9 cellular contexts compared by ENCODE assay signal in the genomic region with DNA sequence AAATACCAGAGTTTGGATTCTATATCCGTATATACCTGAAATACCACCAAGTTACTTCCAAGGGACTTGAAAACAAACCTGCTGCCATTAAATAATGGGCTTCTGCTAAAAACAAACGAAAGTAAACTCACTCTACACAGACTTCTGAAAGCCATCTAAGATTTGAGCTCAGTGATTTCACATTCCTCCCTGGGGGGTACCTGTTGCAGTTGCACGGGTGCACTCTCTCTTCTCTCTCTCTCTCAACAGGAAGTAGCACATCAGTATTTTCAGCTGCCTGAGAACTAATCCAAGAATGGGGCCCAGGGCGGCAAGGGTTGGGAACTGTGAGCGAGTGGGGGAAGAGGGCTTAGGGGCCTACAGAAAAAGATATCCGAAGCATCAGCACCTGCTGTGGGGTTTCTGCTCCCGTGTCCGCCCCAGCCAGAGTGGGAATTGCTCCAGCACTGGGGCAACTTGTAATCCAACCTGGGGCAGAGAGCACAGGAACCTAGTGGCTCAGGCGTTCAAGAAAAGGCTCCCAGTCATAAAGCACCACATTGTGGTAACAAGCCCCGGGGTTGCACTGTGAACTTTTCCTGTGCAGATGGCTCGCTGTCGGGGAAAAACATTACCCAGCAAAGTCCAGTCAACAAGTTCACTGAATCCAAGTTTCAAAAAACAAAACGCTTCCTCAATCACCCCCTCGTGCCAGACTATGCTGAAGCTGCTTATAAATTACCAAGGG.
DNase-seq lines count a peak whose midpoint lies in the region; ATAC-seq and TF ChIP-seq lines count a peak whose summit lies in the region.
"Had no signal": no experiment of that assay in that cellular context is flagged by ENCODE, and none has a peak within 500 bp of the region (broad histone marks: within the 10 kb centered on the region; RNA-seq: fewer than 3 reads in every experiment).

No MANE protein-coding gene starts in this region.

- H3K4me1 Mint-ChIP-seq in CD8-positive, alpha-beta memory T cell, result peaks cover 22 to 25% (median 24%) of the 10 kb centered on the region in 3 donors
- H3K4me1 Mint-ChIP-seq in naive B cell, result peaks cover 5 to 18% (median 10%) of the 10 kb centered on the region in 3 donors

- H3K9me3 Mint-ChIP-seq in CD8-positive, alpha-beta memory T cell, result no peaks in the 10 kb centered on the region
- no peaks in the 10 kb centered on the region for H3K9me3 Mint-ChIP-seq in naive B cell

- peak in 3 of 5 donors; percentile 13 to 56 (median 26) for DNase-seq in CD8-positive, alpha-beta memory T cell
- no peak for DNase-seq in RWPE2 (ENCODE audit: low spot score)
- peak; percentile 62 for DNase-seq in ecto neural progenitor cell (ENCODE audit: low spot score)
- no peak for DNase-seq in naive B cell
- no peak for DNase-seq in OCI-M1 (lab: John Stamatoyannopoulos, UW)
- no peak for DNase-seq in NCI-H2227 (lab: John Stamatoyannopoulos, UW; ENCODE audit: unreplicated experiment)

- H3K36me3 ChIP-seq in CD8-positive, alpha-beta memory T cell (ENCODE audit: insufficient read depth, low read length), result no peaks in the 10 kb centered on the region
- no peaks in the 10 kb centered on the region for H3K36me3 ChIP-seq in RWPE2 (ENCODE audit: low read depth)

- CTCF ChIA-PET in CD8-positive, alpha-beta memory T cell (lab: Charles Lee), result interaction anchor here (0.8 to 2.7 kb wide), 10 partner anchors 8 to 265 kb away, joined by 3 to 23 read pairs (median 4); no protein-coding TSS in a partner anchor

- POLR2A ChIA-PET in CD8-positive, alpha-beta memory T cell (lab: Charles Lee), result no interaction called here

- peak overlapping the region; percentile 71 to 93 (median 86) for H3K27ac Mint-ChIP-seq in CD8-positive, alpha-beta memory T cell
- H3K27ac Mint-ChIP-seq in naive B cell, result peak overlapping the region in 2 of 6 donors; percentile 11 to 59

- H3K27me3 ChIP-seq in CD8-positive, alpha-beta memory T cell (ENCODE audit: insufficient read depth, low read length, poor library complexity, severe bottlenecking), result no peaks in the 10 kb centered on the region
- H3K27me3 ChIP-seq in RWPE2 (ENCODE audit: insufficient read depth, poor library complexity, severe bottlenecking), result no peaks in the 10 kb centered on the region

- H3K27me3 Mint-ChIP-seq in CD8-positive, alpha-beta memory T cell, result peaks cover 2 to 18% of the 10 kb centered on the region in 2 donors
- H3K27me3 Mint-ChIP-seq in naive B cell, result peaks cover 5 to 14% (median 5%) of the 10 kb centered on the region in 3 donors

- no peaks in the 10 kb centered on the region for H3K36me3 Mint-ChIP-seq in CD8-positive, alpha-beta memory T cell
- H3K36me3 Mint-ChIP-seq in naive B cell, result no peaks in the 10 kb centered on the region

- ATAC-seq in GM19035 (IDR thresholded peaks at IDR 0.05; ENCODE audit: unreplicated experiment) (peak; percentile 85), HG03108 (IDR thresholded peaks at IDR 0.05; ENCODE audit: unreplicated experiment) (peak; percentile 88), RWPE2 (ENCODE audit: low read depth) (no peak), naive B cell (ENCODE audit: low read depth in 2 of 2) (peak in 1 of 2 donors; percentile 23)

- peaks cover 14% of the 10 kb centered on the region for H3K4me1 ChIP-seq in CD8-positive, alpha-beta memory T cell (ENCODE audit: insufficient read depth, low read length)
- H3K4me1 ChIP-seq in RWPE2 (ENCODE audit: insufficient read depth, poor library complexity, severe bottlenecking), result peaks cover 59% of the 10 kb centered on the region

- H3K4me3 ChIP-seq in CD8-positive, alpha-beta memory T cell (ENCODE audit: low read length), result peak overlapping the region; percentile 76
- H3K4me3 ChIP-seq in RWPE2 (ENCODE audit: severe bottlenecking), result no peak overlapping the region
- H3K4me3 ChIP-seq: K562 had no signal

- peak overlapping the region; percentile 70 to 93 (median 88) for H3K4me3 Mint-ChIP-seq in CD8-positive, alpha-beta memory T cell
- H3K4me3 Mint-ChIP-seq in naive B cell, result peak overlapping the region; percentile 74 to 89 (median 86)

- no peak for TF ChIP-seq CTCF in RWPE2 (IDR thresholded peaks at IDR 0.05; ENCODE audit: poor library complexity, severe bottlenecking)

- no peaks in the 10 kb centered on the region for H3K9me3 ChIP-seq in CD8-positive, alpha-beta memory T cell (ENCODE audit: low read length)
- no peaks in the 10 kb centered on the region for H3K9me3 ChIP-seq in RWPE2 (ENCODE audit: severe bottlenecking)

- H3K27ac ChIP-seq in CD8-positive, alpha-beta memory T cell (ENCODE audit: low read depth, low read length), result peak overlapping the region; percentile 1
- H3K27ac ChIP-seq in RWPE2 (ENCODE audit: poor library complexity, severe bottlenecking), result peak overlapping the region; percentile 62

Comparison
In these comparisons a context has a peak if more than half of its experiments do, and no peak if none do; other contexts are left out.
1. DNase-seq: peak in CD8-positive, alpha-beta memory T cell (3 of 5) and ecto neural progenitor cell (single experiment); none in RWPE2 (single experiment), naive B cell (single experiment), OCI-M1 (single experiment) and NCI-H2227 (single experiment).